ENCODE assay signal across 30 cellular contexts in genomic region chr7:32222251-32222900, GRCh38.
"Had no signal": no experiment of that assay in that cellular context is flagged by ENCODE, and none has a peak within 500 bp of the region (broad histone marks: within the 10 kb centered on the region; RNA-seq: fewer than 3 reads in every experiment).

No MANE protein-coding gene starts in this region.

- H3K9me3 ChIP-seq: adrenal gland, body of pancreas, colonic mucosa had no signal

- H3K27ac ChIP-seq: adrenal gland, body of pancreas, colonic mucosa, dorsolateral prefrontal cortex, esophagus squamous epithelium, gastroesophageal sphincter had no signal

- H3K27me3 Mint-ChIP-seq: activated CD4-positive, alpha-beta memory T cell treated with anti-CD3 and anti-CD28 coated beads for 36 hours; activated CD8-positive, alpha-beta memory T cell treated with anti-CD3 and anti-CD28 coated beads, Interleukin-2, amount 10 ng/mL, durations not matched to agents 7 days and 5 days; activated naive CD8-positive, alpha-beta T cell treated with anti-CD3 and anti-CD28 coated beads for 36 hours; activated naive CD8-positive, alpha-beta T cell treated with anti-CD3 and anti-CD28 coated beads, Interleukin-2, amount 50 U/mL, for 24 hours; dendritic cell treated with granulocyte-macrophage colony-stimulating factor and Interleukin-4, amounts not matched to agents 40 ng/mL and 50 ng/mL, for 4 days had no signal

- ATAC-seq: activated CD4-positive, alpha-beta T cell treated with anti-CD3 and anti-CD28 coated beads for 36 hours; activated CD8-positive, alpha-beta memory T cell treated with anti-CD3 and anti-CD28 coated beads, Interleukin-2, amount 10 ng/mL, durations not matched to agents 7 days and 5 days; activated CD8-positive, alpha-beta T cell treated with anti-CD3 and anti-CD28 coated beads, Interleukin-2, amount 10 ng/mL, durations not matched to agents 7 days and 5 days; activated naive CD8-positive, alpha-beta T cell treated with anti-CD3 and anti-CD28 coated beads, Interleukin-2, amount 50 U/mL, for 24 hours; body of pancreas; gastroesophageal sphincter had no signal

- H3K4me3 ChIP-seq: adrenal gland, body of pancreas, colonic mucosa, dorsolateral prefrontal cortex, esophagus squamous epithelium, gastroesophageal sphincter had no signal

- H3K36me3 ChIP-seq: adrenal gland, colonic mucosa, esophagus squamous epithelium, gastroesophageal sphincter had no signal

- H3K4me3 Mint-ChIP-seq: activated CD4-positive, alpha-beta memory T cell treated with anti-CD3 and anti-CD28 coated beads for 36 hours; activated CD4-positive, alpha-beta T cell treated with anti-CD3 and anti-CD28 coated beads for 36 hours; activated CD8-positive, alpha-beta memory T cell treated with anti-CD3 and anti-CD28 coated beads, Interleukin-2, amount 10 ng/mL, durations not matched to agents 7 days and 5 days; activated CD8-positive, alpha-beta T cell treated with anti-CD3 and anti-CD28 coated beads, Interleukin-2, amount 10 ng/mL, durations not matched to agents 7 days and 5 days; activated naive CD4-positive, alpha-beta T cell treated with anti-CD3 and anti-CD28 coated beads for 36 hours; activated naive CD4-positive, alpha-beta T cell treated with anti-CD3 and anti-CD28 coated beads, Interleukin-2, amount 50 U/mL, for 24 hours; activated naive CD8-positive, alpha-beta T cell treated with anti-CD3 and anti-CD28 coated beads for 36 hours; activated naive CD8-positive, alpha-beta T cell treated with anti-CD3 and anti-CD28 coated beads, Interleukin-2, amount 50 U/mL, for 24 hours; activated T-helper 1 cell treated with anti-CD3 and anti-CD28 coated beads, Interleukin-12 subunit alpha, Interleukin-12 subunit beta, Interleukin-2, Interleukin-4 antibody, amounts not matched to agents 30 ng/mL and 10 ng/mL and 1 ng/mL, durations not matched to agents 14 hours and 24 hours and 36 hours; dendritic cell treated with granulocyte-macrophage colony-stimulating factor and Interleukin-4, amounts not matched to agents 40 ng/mL and 50 ng/mL, for 4 days had no signal

- H3K27me3 ChIP-seq: adrenal gland, body of pancreas, colonic mucosa, esophagus squamous epithelium, gastroesophageal sphincter had no signal

- H3K27ac Mint-ChIP-seq: activated CD4-positive, alpha-beta memory T cell treated with anti-CD3 and anti-CD28 coated beads for 36 hours; activated CD4-positive, alpha-beta T cell treated with anti-CD3 and anti-CD28 coated beads for 36 hours; activated CD8-positive, alpha-beta memory T cell treated with anti-CD3 and anti-CD28 coated beads, Interleukin-2, amount 10 ng/mL, durations not matched to agents 7 days and 5 days; activated CD8-positive, alpha-beta T cell treated with anti-CD3 and anti-CD28 coated beads, Interleukin-2, amount 10 ng/mL, durations not matched to agents 7 days and 5 days; activated naive CD4-positive, alpha-beta T cell treated with anti-CD3 and anti-CD28 coated beads for 36 hours; activated naive CD4-positive, alpha-beta T cell treated with anti-CD3 and anti-CD28 coated beads, Interleukin-2, amount 50 U/mL, for 24 hours; activated naive CD8-positive, alpha-beta T cell treated with anti-CD3 and anti-CD28 coated beads for 36 hours; activated naive CD8-positive, alpha-beta T cell treated with anti-CD3 and anti-CD28 coated beads, Interleukin-2, amount 50 U/mL, for 24 hours; activated T-helper 1 cell treated with anti-CD3 and anti-CD28 coated beads, Interleukin-12 subunit alpha, Interleukin-12 subunit beta, Interleukin-2, Interleukin-4 antibody, amounts not matched to agents 30 ng/mL and 10 ng/mL and 1 ng/mL, durations not matched to agents 14 hours and 24 hours and 36 hours; activated T-helper 2 cell treated with anti-CD3 and anti-CD28 coated beads, Interferon-gamma antibody, Interleukin-2, Interleukin-4, amounts not matched to agents 10 μg/mL and 5 μg/mL and 100 μg/mL, durations not matched to agents 14 hours and 24 hours and 36 hours; dendritic cell treated with granulocyte-macrophage colony-stimulating factor and Interleukin-4, amounts not matched to agents 40 ng/mL and 50 ng/mL, for 4 days had no signal

- H3K4me1 Mint-ChIP-seq: activated CD4-positive, alpha-beta T cell treated with anti-CD3 and anti-CD28 coated beads for 36 hours; activated CD8-positive, alpha-beta memory T cell treated with anti-CD3 and anti-CD28 coated beads, Interleukin-2, amount 10 ng/mL, durations not matched to agents 7 days and 5 days; activated naive CD4-positive, alpha-beta T cell treated with anti-CD3 and anti-CD28 coated beads, Interleukin-2, amount 50 U/mL, for 24 hours; activated naive CD8-positive, alpha-beta T cell treated with anti-CD3 and anti-CD28 coated beads for 36 hours; activated naive CD8-positive, alpha-beta T cell treated with anti-CD3 and anti-CD28 coated beads, Interleukin-2, amount 50 U/mL, for 24 hours had no signal

- H3K4me1 ChIP-seq: adrenal gland, body of pancreas, colonic mucosa, esophagus squamous epithelium, gastroesophageal sphincter had no signal

- DNase-seq: activated CD4-positive, alpha-beta memory T cell treated with anti-CD3 and anti-CD28 coated beads for 36 hours; activated CD4-positive, alpha-beta T cell treated with anti-CD3 and anti-CD28 coated beads for 36 hours; activated CD4-positive, CD25-positive, alpha-beta regulatory T cell; activated CD4-positive, CD25-positive, alpha-beta regulatory T cell treated with anti-CD3 and anti-CD28 coated beads, Interleukin-2, amount 50 U/mL, for 72 hours; activated CD8-positive, alpha-beta memory T cell treated with anti-CD3 and anti-CD28 coated beads, Interleukin-2, amount 10 ng/mL, durations not matched to agents 7 days and 5 days; activated CD8-positive, alpha-beta memory T cell treated with anti-CD3 and anti-CD28 coated beads, Interleukin-2, amount 50 U/mL, for 4 hours; activated CD8-positive, alpha-beta T cell treated with anti-CD3 and anti-CD28 coated beads, Interleukin-2, amount 10 ng/mL, durations not matched to agents 7 days and 5 days; activated effector memory CD4-positive, alpha-beta T cell treated with anti-CD3 and anti-CD28 coated beads, Interleukin-2, amount 50 U/mL, for 16 hours; activated naive CD4-positive, alpha-beta T cell treated with anti-CD3 and anti-CD28 coated beads for 36 hours; activated naive CD8-positive, alpha-beta T cell treated with anti-CD3 and anti-CD28 coated beads for 36 hours; activated naive CD8-positive, alpha-beta T cell treated with anti-CD3 and anti-CD28 coated beads, Interleukin-2, amount 50 U/mL, for 24 hours; activated T-cell treated with anti-CD3 and anti-CD28 coated beads, Interleukin-2, amount 50 U/mL, for 1 hour; activated T-cell treated with anti-CD3 and anti-CD28 coated beads, Interleukin-2, amount 50 U/mL, for 48 hours; adrenal gland; amygdala; aorta; body of pancreas; central memory CD4-positive, alpha-beta T cell; cerebellar nuclear complex; colonic mucosa; dorsolateral prefrontal cortex; effector memory CD4-positive, alpha-beta T cell; erythroblast; esophagus squamous epithelium; foreskin melanocyte had no signal

- H3K9me3 Mint-ChIP-seq: activated CD4-positive, alpha-beta memory T cell treated with anti-CD3 and anti-CD28 coated beads for 36 hours; activated naive CD4-positive, alpha-beta T cell treated with anti-CD3 and anti-CD28 coated beads for 36 hours; activated naive CD4-positive, alpha-beta T cell treated with anti-CD3 and anti-CD28 coated beads, Interleukin-2, amount 50 U/mL, for 24 hours; activated naive CD8-positive, alpha-beta T cell treated with anti-CD3 and anti-CD28 coated beads for 36 hours; activated naive CD8-positive, alpha-beta T cell treated with anti-CD3 and anti-CD28 coated beads, Interleukin-2, amount 50 U/mL, for 24 hours; activated T-helper 1 cell treated with anti-CD3 and anti-CD28 coated beads, Interleukin-12 subunit alpha, Interleukin-12 subunit beta, Interleukin-2, Interleukin-4 antibody, amounts not matched to agents 30 ng/mL and 10 ng/mL and 1 ng/mL, durations not matched to agents 14 hours and 24 hours and 36 hours; activated T-helper 2 cell treated with anti-CD3 and anti-CD28 coated beads, Interferon-gamma antibody, Interleukin-2, Interleukin-4, amounts not matched to agents 10 μg/mL and 5 μg/mL and 100 μg/mL, durations not matched to agents 14 hours and 24 hours and 36 hours; dendritic cell treated with granulocyte-macrophage colony-stimulating factor and Interleukin-4, amounts not matched to agents 40 ng/mL and 50 ng/mL, for 4 days had no signal
